In the genomic region with DNA sequence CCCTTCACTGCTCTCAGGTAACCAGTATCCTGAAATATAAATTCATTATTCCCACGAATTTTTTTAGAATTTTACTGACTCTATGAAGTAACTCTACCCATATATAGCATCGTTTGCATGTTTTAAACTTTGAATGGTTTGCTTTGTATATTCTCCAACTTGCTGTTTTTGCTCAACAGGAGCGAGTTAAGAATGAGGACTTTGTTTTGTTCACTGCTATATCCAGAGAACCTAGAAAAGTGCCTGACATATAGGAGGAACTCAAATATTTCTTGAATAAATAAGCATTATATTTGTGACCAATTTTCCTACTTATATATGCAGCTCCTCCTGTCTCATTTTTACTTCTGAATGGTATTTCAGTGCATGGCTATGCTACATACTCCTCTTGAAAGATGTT, we compare ENCODE assay signal across 14 cellular contexts. TPM values are rescaled to one million over a fixed set of nuclear protein-coding genes. Genes with fewer than 3 reads are reported as not detected.
DNase-seq lines count a peak whose midpoint lies in the region; ATAC-seq lines count a peak whose summit lies in the region.
"Had no signal": no experiment of that assay in that cellular context is flagged by ENCODE, and none has a peak within 500 bp of the region (broad histone marks: within the 10 kb centered on the region; RNA-seq: fewer than 3 reads in every experiment).

No MANE protein-coding gene starts in this region.

- ATAC-seq in HG02763 (IDR thresholded peaks at IDR 0.05; ENCODE audit: unreplicated experiment) (no peak), left lobe of liver (no peak), GM18511 (IDR thresholded peaks at IDR 0.05; ENCODE audit: unreplicated experiment) (no peak)
- ATAC-seq: A549; CD8-positive, alpha-beta T cell had no signal

- peak; percentile 63 for DNase-seq in COLO829 (ENCODE audit: low spot score)
- DNase-seq in foreskin melanocyte = peak; percentile 62
- peak; percentile 17 for DNase-seq in medulla oblongata (ENCODE audit: extremely low spot score)
- peak; percentile 18 for DNase-seq in putamen (ENCODE audit: low spot score)
- no peak for DNase-seq in left lobe of liver (ENCODE audit: low spot score)
- DNase-seq: AML-193; CD4-positive, alpha-beta T cell; CD8-positive, alpha-beta T cell; COR-L47; DMS79 treated with DMSO at 0.1 percent for 48 hours; GF-D8 had no signal

RNA-seq across cellular contexts. Expression of gene NUF2, which starts 43.4 kb away (rescaled TPM):
- 0.45 TPM for total RNA-seq in left lobe of liver
